ENCODE assay signal across 3 cellular contexts in genomic region chr17:76440722-76441362, GRCh38.
A peak's percentile ranks its signal among the peaks of the same experiment; 100 is the strongest.
TF ChIP-seq lines count a peak whose summit lies in the region.

No MANE protein-coding gene starts in this region.

TF ChIP-seq in A549, 52 proteins besides CTCF, POLR2A, EP300 and RAD21:
- TF ChIP-seq RARB (CRISPR knock-in tag; IDR thresholded peaks at IDR 0.05) (no peak), MAFK (IDR thresholded peaks at IDR 0.05; ENCODE audit: partially characterized antibody) (peak; percentile 86), FOSB (CRISPR knock-in tag; IDR thresholded peaks at IDR 0.05) (no peak), E2F6 (IDR thresholded peaks at IDR 0.05; ENCODE audit: borderline replicate concordance, low read depth) (no peak), REST (IDR thresholded peaks at IDR 0.05) (no peak)
TF ChIP-seq in A549: peak in this region for 1.

TF ChIP-seq in HEK293, 187 proteins besides CTCF, POLR2A, EP300 and RAD21:
- TF ChIP-seq PRDM1 (tag by site-specific recombination; IDR thresholded peaks at IDR 0.05) (0 out of 2 replicates have a peak, but pooled peaks have one; percentile 48), KLF7 (tag by site-specific recombination; IDR thresholded peaks at IDR 0.05; ENCODE audit: borderline replicate concordance) (no peak)

TF ChIP-seq in K562, 482 proteins besides CTCF, POLR2A, EP300 and RAD21:
- peak; percentile 29; the same call in 1 of the 2 replicates for TF ChIP-seq NCOR1 (IDR thresholded peaks at IDR 0.05)
- peak; percentile 48; the same call in 1 of the 2 replicates for TF ChIP-seq ZNF592 (IDR thresholded peaks at IDR 0.05)
- TF ChIP-seq THAP7 (CRISPR knock-in tag; IDR thresholded peaks at IDR 0.05), result no peak
- TF ChIP-seq SPI1 (IDR thresholded peaks at IDR 0.05; ENCODE audit: borderline replicate concordance, low read depth, low read length), result peak; percentile 49; the same call in 1 of the 2 replicates
- no peak for TF ChIP-seq ZNF518B (CRISPR knock-in tag; IDR thresholded peaks at IDR 0.05)
- TF ChIP-seq TAF9B (IDR thresholded peaks at IDR 0.05; ENCODE audit: partially characterized antibody), result no peak
- TF ChIP-seq MTA1 (IDR thresholded peaks at IDR 0.05; ENCODE audit: borderline replicate concordance), result no peak
- peak; percentile 15; the same call in 1 of the 2 replicates for TF ChIP-seq MTA3 (IDR thresholded peaks at IDR 0.05; ENCODE audit: borderline replicate concordance)
- no peak for TF ChIP-seq ZNF133 (CRISPR knock-in tag; IDR thresholded peaks at IDR 0.05)
- TF ChIP-seq SIN3B (IDR thresholded peaks at IDR 0.05; ENCODE audit: low read depth), result no peak
- TF ChIP-seq CBFA2T3 (IDR thresholded peaks at IDR 0.05), result peak; percentile 77
- TF ChIP-seq, protein P1, sequence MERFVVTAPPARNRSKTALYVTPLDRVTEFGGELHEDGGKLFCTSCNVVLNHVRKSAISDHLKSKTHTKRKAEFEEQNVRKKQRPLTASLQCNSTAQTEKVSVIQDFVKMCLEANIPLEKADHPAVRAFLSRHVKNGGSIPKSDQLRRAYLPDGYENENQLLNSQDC (CRISPR knock-in tag; IDR thresholded peaks at IDR 0.05), result no peak
- TF ChIP-seq ARID1B (IDR thresholded peaks at IDR 0.05), result peak; percentile 63
- peak; percentile 78 for TF ChIP-seq MAFG (tag; conservative IDR thresholded peaks at IDR 0.05)
- TF ChIP-seq, protein P2, sequence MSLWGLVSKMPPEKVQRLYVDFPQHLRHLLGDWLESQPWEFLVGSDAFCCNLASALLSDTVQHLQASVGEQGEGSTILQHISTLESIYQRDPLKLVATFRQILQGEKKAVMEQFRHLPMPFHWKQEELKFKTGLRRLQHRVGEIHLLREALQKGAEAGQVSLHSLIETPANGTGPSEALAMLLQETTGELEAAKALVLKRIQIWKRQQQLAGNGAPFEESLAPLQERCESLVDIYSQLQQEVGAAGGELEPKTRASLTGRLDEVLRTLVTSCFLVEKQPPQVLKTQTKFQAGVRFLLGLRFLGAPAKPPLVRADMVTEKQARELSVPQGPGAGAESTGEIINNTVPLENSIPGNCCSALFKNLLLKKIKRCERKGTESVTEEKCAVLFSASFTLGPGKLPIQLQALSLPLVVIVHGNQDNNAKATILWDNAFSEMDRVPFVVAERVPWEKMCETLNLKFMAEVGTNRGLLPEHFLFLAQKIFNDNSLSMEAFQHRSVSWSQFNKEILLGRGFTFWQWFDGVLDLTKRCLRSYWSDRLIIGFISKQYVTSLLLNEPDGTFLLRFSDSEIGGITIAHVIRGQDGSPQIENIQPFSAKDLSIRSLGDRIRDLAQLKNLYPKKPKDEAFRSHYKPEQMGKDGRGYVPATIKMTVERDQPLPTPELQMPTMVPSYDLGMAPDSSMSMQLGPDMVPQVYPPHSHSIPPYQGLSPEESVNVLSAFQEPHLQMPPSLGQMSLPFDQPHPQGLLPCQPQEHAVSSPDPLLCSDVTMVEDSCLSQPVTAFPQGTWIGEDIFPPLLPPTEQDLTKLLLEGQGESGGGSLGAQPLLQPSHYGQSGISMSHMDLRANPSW (CRISPR knock-in tag; IDR thresholded peaks at IDR 0.05), result no peak
- TF ChIP-seq TCF3 (CRISPR knock-in tag; IDR thresholded peaks at IDR 0.05), result peak; percentile 63
- TF ChIP-seq GTF2B (IDR thresholded peaks at IDR 0.05; ENCODE audit: extremely low read depth, insufficient read length), result no peak
- TF ChIP-seq SP2 (IDR thresholded peaks at IDR 0.05; ENCODE audit: extremely low read depth, low read depth, low read length, poor library complexity, severe bottlenecking), result no peak
- TF ChIP-seq KLF10 (CRISPR knock-in tag; IDR thresholded peaks at IDR 0.05), result no peak
- peak; percentile 44; the same call in 1 of the 2 replicates for TF ChIP-seq MAFK (IDR thresholded peaks at IDR 0.05; ENCODE audit: low read length)
- no peak for TF ChIP-seq ZZZ3 (IDR thresholded peaks at IDR 0.05)
- TF ChIP-seq MYNN (IDR thresholded peaks at IDR 0.05), result no peak
- no peak for TF ChIP-seq MYNN (CRISPR knock-in tag; IDR thresholded peaks at IDR 0.05)
- TF ChIP-seq ZNF316 (IDR thresholded peaks at IDR 0.05), result peak; percentile 94
- no peak for TF ChIP-seq ZNF253 (CRISPR knock-in tag; conservative IDR thresholded peaks at IDR 0.05)
- TF ChIP-seq CBFA2T2 (conservative IDR thresholded peaks at IDR 0.05), result peak; percentile 35; the same call in 1 of the 2 replicates
- TF ChIP-seq ZNF561 (CRISPR knock-in tag; conservative IDR thresholded peaks at IDR 0.05), result no peak
- TF ChIP-seq ZBTB17 (CRISPR knock-in tag; IDR thresholded peaks at IDR 0.05), result no peak
- TF ChIP-seq NUFIP1 (IDR thresholded peaks at IDR 0.05; ENCODE audit: partially characterized antibody), result no peak
- TF ChIP-seq BHLHE40 (IDR thresholded peaks at IDR 0.05; ENCODE audit: low read length), result no peak
- TF ChIP-seq ZNF24 (IDR thresholded peaks at IDR 0.05), result no peak
- peak; percentile 36; the same call in 1 of the 2 replicates for TF ChIP-seq TAL1 (IDR thresholded peaks at IDR 0.05)
- peak; percentile 64; the same call in 1 of the 2 replicates for TF ChIP-seq MAFF (IDR thresholded peaks at IDR 0.05; ENCODE audit: low read length)
- peak in 1 of 3 experiments; percentile 17 for TF ChIP-seq YY1 (IDR thresholded peaks at IDR 0.05; ENCODE audit: borderline replicate concordance in 1 of 3, control insufficient read depth in 1 of 3, extremely low read depth in 1 of 3, insufficient read depth in 3 of 3, insufficient read length in 1 of 3, insufficient replicate concordance in 2 of 3, low read depth in 1 of 3, low read length in 2 of 3)
- TF ChIP-seq ATF1 (CRISPR knock-in tag; IDR thresholded peaks at IDR 0.05), result no peak
- no peak for TF ChIP-seq ATF1 (tag; IDR thresholded peaks at IDR 0.05)
- peak; percentile 88 for TF ChIP-seq C11orf30 (IDR thresholded peaks at IDR 0.05; ENCODE audit: low read depth)
- TF ChIP-seq CSDE1 (IDR thresholded peaks at IDR 0.05), result no peak
- no peak for TF ChIP-seq FOXK1 (CRISPR knock-in tag; IDR thresholded peaks at IDR 0.05; ENCODE audit: borderline replicate concordance)
- no peak for TF ChIP-seq ZNF785 (CRISPR knock-in tag; IDR thresholded peaks at IDR 0.05)
- peak; percentile 44; the same call in 1 of the 2 replicates for TF ChIP-seq DPF2 (IDR thresholded peaks at IDR 0.05)
- TF ChIP-seq, protein P3, sequence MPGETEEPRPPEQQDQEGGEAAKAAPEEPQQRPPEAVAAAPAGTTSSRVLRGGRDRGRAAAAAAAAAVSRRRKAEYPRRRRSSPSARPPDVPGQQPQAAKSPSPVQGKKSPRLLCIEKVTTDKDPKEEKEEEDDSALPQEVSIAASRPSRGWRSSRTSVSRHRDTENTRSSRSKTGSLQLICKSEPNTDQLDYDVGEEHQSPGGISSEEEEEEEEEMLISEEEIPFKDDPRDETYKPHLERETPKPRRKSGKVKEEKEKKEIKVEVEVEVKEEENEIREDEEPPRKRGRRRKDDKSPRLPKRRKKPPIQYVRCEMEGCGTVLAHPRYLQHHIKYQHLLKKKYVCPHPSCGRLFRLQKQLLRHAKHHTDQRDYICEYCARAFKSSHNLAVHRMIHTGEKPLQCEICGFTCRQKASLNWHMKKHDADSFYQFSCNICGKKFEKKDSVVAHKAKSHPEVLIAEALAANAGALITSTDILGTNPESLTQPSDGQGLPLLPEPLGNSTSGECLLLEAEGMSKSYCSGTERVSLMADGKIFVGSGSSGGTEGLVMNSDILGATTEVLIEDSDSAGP (CRISPR knock-in tag; IDR thresholded peaks at IDR 0.05), result peak; percentile 78; the same call in 1 of the 2 replicates
- no peak for TF ChIP-seq FOXJ2 (tag; IDR thresholded peaks at IDR 0.05)
